9 cellular contexts compared by ENCODE assay signal in genomic region chr3:59771760-59772159, GRCh38.
DNase-seq lines count a peak whose midpoint lies in the region; ATAC-seq and TF ChIP-seq lines count a peak whose summit lies in the region.
"Had no signal": no experiment of that assay in that cellular context is flagged by ENCODE, and none has a peak within 500 bp of the region (broad histone marks: within the 10 kb centered on the region; RNA-seq: fewer than 3 reads in every experiment).

No MANE protein-coding gene starts in this region.

- TF ChIP-seq CTCF in AG09309 (IDR thresholded peaks at IDR 0.05; ENCODE audit: control insufficient read depth, insufficient read depth, low read depth, low read length, missing control alignments) (no peak), kidney epithelial cell (IDR thresholded peaks at IDR 0.05; ENCODE audit: insufficient read depth, low read length, poor library complexity, severe bottlenecking) (no peak)

- no peaks in the 10 kb centered on the region for H3K36me3 ChIP-seq in kidney epithelial cell (ENCODE audit: control insufficient read depth, insufficient read depth, low read length)

- peak; percentile 41 for DNase-seq in AG09309 (ENCODE audit: low read depth)
- DNase-seq in HPDE6-E6E7 (ENCODE audit: extremely low spot score) = peak; percentile 2
- peak; percentile 14 for DNase-seq in amniotic epithelial cell (ENCODE audit: low read depth)
- peak; percentile 93 for DNase-seq in kidney epithelial cell (ENCODE audit: low read depth)
- DNase-seq in medulla oblongata (ENCODE audit: extremely low spot score) = no peak
- DNase-seq: H9 had no signal

- no peak for ATAC-seq in GM21576 (IDR thresholded peaks at IDR 0.05; ENCODE audit: unreplicated experiment)
- ATAC-seq in HG03039 (IDR thresholded peaks at IDR 0.05; ENCODE audit: unreplicated experiment) = no peak
- no peak for ATAC-seq in GM21515 (IDR thresholded peaks at IDR 0.05; ENCODE audit: unreplicated experiment)

- H3K27me3 ChIP-seq in kidney epithelial cell (ENCODE audit: control insufficient read depth, insufficient read depth, low read length) = no peaks in the 10 kb centered on the region

- H3K4me3 ChIP-seq in AG09309 (ENCODE audit: control insufficient read depth, low read depth, low read length) (no peak overlapping the region), kidney epithelial cell (ENCODE audit: low read depth, low read length) (no peak overlapping the region)
